In the genomic region with DNA sequence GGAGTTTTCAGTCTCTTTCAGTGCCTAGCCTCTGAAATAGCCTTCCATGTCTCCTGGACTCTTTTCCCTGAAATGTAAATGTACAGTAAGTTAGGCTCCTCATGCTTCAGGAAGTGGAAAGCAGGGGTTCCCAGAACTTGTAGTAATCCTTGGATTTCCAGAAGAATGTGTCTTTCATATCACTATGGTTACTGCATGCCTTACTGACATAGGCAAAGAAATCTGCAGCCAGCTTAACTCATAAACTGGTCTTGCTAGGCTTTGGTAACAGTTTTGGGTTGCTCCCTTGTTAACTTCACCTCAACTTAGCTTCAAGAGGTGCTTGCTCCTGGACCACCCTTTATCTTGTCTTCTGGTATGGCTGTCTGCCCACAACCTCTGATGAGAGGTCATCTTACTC, we compare ENCODE assay signal across 16 cellular contexts.
"Had no signal": no experiment of that assay in that cellular context is flagged by ENCODE, and none has a peak within 500 bp of the region (broad histone marks: within the 10 kb centered on the region; RNA-seq: fewer than 3 reads in every experiment).

No MANE protein-coding gene starts in this region.

- H3K4me1 ChIP-seq: breast epithelium, prostate gland, SJSA1, upper lobe of right lung had no signal

- H3K4me3 ChIP-seq: breast epithelium, prostate gland, SJSA1, upper lobe of right lung had no signal

- H3K36me3 ChIP-seq: breast epithelium, prostate gland, SJSA1, upper lobe of right lung had no signal

- H3K27ac ChIP-seq: breast epithelium, prostate gland, SJSA1, upper lobe of right lung had no signal

- DNase-seq: activated CD4-positive, alpha-beta T cell treated with anti-CD3 and anti-CD28 coated beads, Interleukin-2, amount 10 ng/mL, durations not matched to agents 24 days and 14 days; activated CD4-positive, CD25-positive, alpha-beta regulatory T cell; activated CD8-positive, alpha-beta memory T cell treated with anti-CD3 and anti-CD28 coated beads, Interleukin-2, amount 50 U/mL, for 48 hours; activated CD8-positive, alpha-beta T cell treated with anti-CD3 and anti-CD28 coated beads, Interleukin-2, amount 10 ng/mL, durations not matched to agents 7 days and 5 days; activated gamma-delta T cell; activated T-cell treated with anti-CD3 and anti-CD28 coated beads, Interleukin-2, amount 50 U/mL, for 72 hours; amygdala; mammary epithelial cell; natural killer cell; nucleus accumbens; stimulated activated CD4-positive, alpha-beta T cell treated with anti-CD3 and anti-CD28 coated beads, Interleukin-1b, Interleukin-23, amount 100 ng/mL, for 48 hours; stimulated activated naive CD8-positive, alpha-beta T cell treated with anti-CD3 and anti-CD28 coated beads, Interleukin-15, amount 100 ng/mL, for 72 hours; upper lobe of right lung had no signal

- H3K9me3 ChIP-seq: breast epithelium, prostate gland, upper lobe of right lung had no signal

- H3K27me3 ChIP-seq: breast epithelium, SJSA1, upper lobe of right lung had no signal
